8 cellular contexts compared by ENCODE assay signal in the genomic region with DNA sequence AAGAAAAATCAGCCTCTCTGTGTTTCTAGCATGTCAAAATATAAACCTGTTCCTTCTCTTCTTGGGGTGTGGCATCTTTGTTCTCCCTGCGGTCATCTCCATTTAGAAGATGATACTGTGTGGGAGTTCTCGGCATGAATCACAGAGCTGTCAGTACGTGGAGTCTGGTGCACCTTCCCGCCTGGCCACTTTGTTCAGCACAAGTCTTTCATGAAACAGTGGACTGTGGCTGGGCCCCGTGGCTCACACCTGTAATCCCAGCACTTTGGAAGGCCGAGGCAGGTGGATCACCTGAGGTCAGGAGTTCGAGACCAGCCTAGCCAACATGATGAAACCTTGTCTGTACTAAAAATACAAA.
DNase-seq lines count a peak whose midpoint lies in the region; ATAC-seq and TF ChIP-seq lines count a peak whose summit lies in the region.
"Not testable (repeated sequence)": the region's sequence is repeated elsewhere in the genome, so short reads cannot be mapped to it uniquely, and the experiment has no call there.

No MANE protein-coding gene starts in this region.

- H3K27me3 ChIP-seq in esophagus squamous epithelium; prostate gland (replicated peaks; ENCODE audit: insufficient read depth); upper lobe of right lung: not testable (repeated sequence)

- not testable (repeated sequence) for TF ChIP-seq POLR2A in esophagus squamous epithelium (IDR thresholded peaks at IDR 0.05); prostate gland (IDR thresholded peaks at IDR 0.05)

- not testable (repeated sequence) for H3K36me3 ChIP-seq in esophagus squamous epithelium, prostate gland, upper lobe of right lung

- H3K27ac Mint-ChIP-seq in activated CD8-positive, alpha-beta T cell treated with anti-CD3 and anti-CD28 coated beads for 36 hours; MCF 10A (ENCODE audit: low read depth, unreplicated experiment): not testable (repeated sequence)
- H3K27ac Mint-ChIP-seq in mesothelial cell of epicardium, result peak overlapping the region; percentile 60

- peak; percentile 47 for ATAC-seq in activated CD8-positive, alpha-beta T cell treated with anti-CD3 and anti-CD28 coated beads for 36 hours
- not testable (repeated sequence) for ATAC-seq in upper lobe of right lung

- H3K9me3 ChIP-seq in esophagus squamous epithelium, prostate gland, upper lobe of right lung: not testable (repeated sequence)

- BruUV-seq in MCF 10A (replicated peaks; lab: Mats Ljungman, UMichigan), result not testable (repeated sequence)

- H3K27ac ChIP-seq in esophagus squamous epithelium, result peak overlapping the region in 3 of 4 donors; percentile 57 to 68 (median 60)
- H3K27ac ChIP-seq in prostate gland, result peak overlapping the region; percentile 52 to 55
- peak overlapping the region; percentile 32 for H3K27ac ChIP-seq in upper lobe of right lung

- DNase-seq in HPDE6-E6E7 (ENCODE audit: extremely low spot score) (peak; percentile 20), MCF 10A (ENCODE audit: unreplicated experiment) (peak; percentile 61)
- DNase-seq in activated CD8-positive, alpha-beta T cell treated with anti-CD3 and anti-CD28 coated beads for 36 hours, result peak; percentile 5
- DNase-seq in esophagus squamous epithelium (lab: John Stamatoyannopoulos, UW); mesothelial cell of epicardium (ENCODE audit: low spot score in 2 of 2, unreplicated experiment in 2 of 2); prostate gland (ENCODE audit: low spot score); upper lobe of right lung: not testable (repeated sequence)
- peak; percentile 27 for DNase-seq in stimulated activated CD4-positive, alpha-beta T cell treated with anti-CD3 and anti-CD28 coated beads, Interleukin-15, amount 100 ng/mL, for 24 hours

- TF ChIP-seq CTCF in activated CD8-positive, alpha-beta T cell treated with anti-CD3 and anti-CD28 coated beads for 36 hours (IDR thresholded peaks at IDR 0.05); MCF 10A (IDR thresholded peaks at IDR 0.05; ENCODE audit: unreplicated experiment); esophagus squamous epithelium (IDR thresholded peaks at IDR 0.05); mesothelial cell of epicardium (IDR thresholded peaks at IDR 0.05; ENCODE audit: unreplicated experiment); prostate gland (IDR thresholded peaks at IDR 0.05); upper lobe of right lung (IDR thresholded peaks at IDR 0.05): not testable (repeated sequence)

- 44 to 48% methylated on average over 4 of the region's 7 CpGs for WGBS in esophagus squamous epithelium, 2 donors
- 78% methylated on average over 7 of the region's 7 CpGs for WGBS in prostate gland

- H3K4me1 ChIP-seq in esophagus squamous epithelium, result peaks cover 4 to 43% (median 14%) of the 10 kb centered on the region in 3 donors
- not testable (repeated sequence) for H3K4me1 ChIP-seq in prostate gland (replicated peaks); upper lobe of right lung

- not testable (repeated sequence) for H3K9me3 Mint-ChIP-seq in activated CD8-positive, alpha-beta T cell treated with anti-CD3 and anti-CD28 coated beads for 36 hours; MCF 10A (ENCODE audit: unreplicated experiment); mesothelial cell of epicardium

- peaks cover 12% of the 10 kb centered on the region for H3K4me1 Mint-ChIP-seq in activated CD8-positive, alpha-beta T cell treated with anti-CD3 and anti-CD28 coated beads for 36 hours (ENCODE audit: low read depth)
- H3K4me1 Mint-ChIP-seq in MCF 10A (ENCODE audit: insufficient read depth, unreplicated experiment) (peaks cover 21% of the 10 kb centered on the region), mesothelial cell of epicardium (peaks cover 32% of the 10 kb centered on the region)

- H3K4me3 ChIP-seq in esophagus squamous epithelium, prostate gland, upper lobe of right lung: not testable (repeated sequence)

- not testable (repeated sequence) for H3K36me3 Mint-ChIP-seq in activated CD8-positive, alpha-beta T cell treated with anti-CD3 and anti-CD28 coated beads for 36 hours (ENCODE audit: low read depth); MCF 10A (ENCODE audit: insufficient read depth, unreplicated experiment); mesothelial cell of epicardium

- H3K27me3 Mint-ChIP-seq in activated CD8-positive, alpha-beta T cell treated with anti-CD3 and anti-CD28 coated beads for 36 hours; MCF 10A (ENCODE audit: insufficient read depth, unreplicated experiment); mesothelial cell of epicardium (ENCODE audit: low read depth): not testable (repeated sequence)

- CTCF ChIA-PET in activated CD8-positive, alpha-beta T cell treated with anti-CD3 and anti-CD28 coated beads for 36 hours (lab: Charles Lee); MCF 10A (lab: Yijun Ruan, JAX): not testable (repeated sequence)

- intact Hi-C loops in activated CD8-positive, alpha-beta T cell treated with anti-CD3 and anti-CD28 coated beads for 36 hours (cut with micrococcal nuclease); esophagus squamous epithelium (cut with DNase I); prostate gland (cut with DNase I); upper lobe of right lung (cut with DNase I): not testable (repeated sequence)
- intact Hi-C loops in MCF 10A (cut with micrococcal nuclease), result loop anchor here (10.0 kb wide), 2 partner anchors 253 to 333 kb away; no protein-coding TSS in a partner anchor

- not testable (repeated sequence) for H3K4me3 Mint-ChIP-seq in activated CD8-positive, alpha-beta T cell treated with anti-CD3 and anti-CD28 coated beads for 36 hours; MCF 10A (ENCODE audit: unreplicated experiment); mesothelial cell of epicardium

- POLR2A ChIA-PET in activated CD8-positive, alpha-beta T cell treated with anti-CD3 and anti-CD28 coated beads for 36 hours (lab: Charles Lee), result not testable (repeated sequence)
- POLR2A ChIA-PET in MCF 10A (lab: Yijun Ruan, JAX), result interaction anchor here (0.5 kb wide), 1 partner anchor 12 kb away, joined by 4 read pairs; no protein-coding TSS in a partner anchor
